ENCODE assay signal across 8 cellular contexts in genomic region chr12:110613771-110614684, GRCh38. TPM values are rescaled to one million over a fixed set of nuclear protein-coding genes. Genes with fewer than 3 reads are reported as not detected.
DNase-seq lines count a peak whose midpoint lies in the region; ATAC-seq and TF ChIP-seq lines count a peak whose summit lies in the region.

TSS of gene TCTN1 (plus strand) at chr12:110614129. CDS start at chr12:110614183, 54 bp downstream.

- ATAC-seq in HG02884 (IDR thresholded peaks at IDR 0.05; ENCODE audit: unreplicated experiment) (peak; percentile 92), T-helper 17 cell (peak; percentile 100), left cardiac atrium (peak; percentile 99 to 100), upper lobe of left lung (ENCODE audit: low FRiP score in 2 of 2) (peak; percentile 99 to 100)

- peak in 1 of 4 donors; percentile 44 for TF ChIP-seq EP300 in upper lobe of left lung (IDR thresholded peaks at IDR 0.05)

- no peaks in the 10 kb centered on the region for H3K27me3 Mint-ChIP-seq in T-helper 17 cell

- TF ChIP-seq POLR2A in GM15510 (IDR thresholded peaks at IDR 0.05; ENCODE audit: borderline replicate concordance, extremely low read depth, insufficient read length) (peak; percentile 91), upper lobe of left lung (IDR thresholded peaks at IDR 0.05) (peak in 1 of 4 donors; percentile 74)

- H3K9me3 ChIP-seq in T-helper 17 cell (ENCODE audit: control insufficient read depth, low read length, poor library complexity, severe bottlenecking) (no peaks in the 10 kb centered on the region), upper lobe of left lung (no peaks in the 10 kb centered on the region)

- peaks cover 6 to 15% (median 10%) of the 10 kb centered on the region in 4 donors for H3K4me1 ChIP-seq in upper lobe of left lung

- no peaks in the 10 kb centered on the region for H3K36me3 Mint-ChIP-seq in T-helper 17 cell (ENCODE audit: low read depth)

- H3K27ac Mint-ChIP-seq in T-helper 17 cell, result peak within 1 kb of the TSS; percentile 67

- peaks cover 2% of the 10 kb centered on the region for H3K4me1 Mint-ChIP-seq in T-helper 17 cell

- H3K4me3 ChIP-seq in upper lobe of left lung, result peak within 1 kb of the TSS; percentile 60 to 87 (median 69)

- no peaks in the 10 kb centered on the region for H3K36me3 ChIP-seq in upper lobe of left lung

- H3K27ac ChIP-seq in upper lobe of left lung, result peak within 1 kb of the TSS; percentile 34 to 83 (median 78)

- no peaks in the 10 kb centered on the region for H3K27me3 ChIP-seq in upper lobe of left lung

- DNase-seq in NCI-H1694 (lab: John Stamatoyannopoulos, UW) (peak; percentile 68), T-helper 17 cell (peak; percentile 92 to 93 (median 92)), amygdala (lab: John Stamatoyannopoulos, UW) (peak; percentile 66 to 98 (median 94)), left cardiac atrium (peak; percentile 99), posterior vena cava (ENCODE audit: low spot score) (peak; percentile 99), upper lobe of left lung (peak; percentile 98 to 99)

- peak in 4 of 6 experiments; percentile 6 to 52 (median 44) for TF ChIP-seq CTCF in upper lobe of left lung (IDR thresholded peaks at IDR 0.05)

- peak within 1 kb of the TSS; percentile 86 for H3K4me3 Mint-ChIP-seq in T-helper 17 cell

- 2 to 8% methylated on average over 13 to 44 of the region's 60 CpGs for WGBS in upper lobe of left lung, 2 donors

- intact Hi-C loops in left cardiac atrium (cut with DNase I), result no loop called here
- intact Hi-C loops in posterior vena cava (cut with DNase I), result loop anchor here in 1 of 2 donors (2.0 to 5.0 kb wide), 2 partner anchors 29 to 102 kb away; no protein-coding TSS in a partner anchor

RNA-seq across cellular contexts. Expression of gene TCTN1, which starts in this region (rescaled TPM):
- total RNA-seq in T-helper 17 cell, result 1 to 10 TPM; 5.0 to 8.5 TPM
- 10 to 100 TPM; 21.2 to 33.1 TPM for total RNA-seq in left cardiac atrium
- total RNA-seq in posterior vena cava, result 10 to 100 TPM; 24.0 to 35.8 TPM
- 10 to 100 TPM; 21.6 to 50.8 (median 42.6) TPM for total RNA-seq in upper lobe of left lung

Comparison
In these comparisons a context has a peak if more than half of its experiments do, and no peak if none do; other contexts are left out.
1. Peak in every context shown above with its lines: DNase-seq, ATAC-seq, H3K4me3 ChIP-seq and H3K27ac ChIP-seq.